In genomic region chr10:80236457-80236856, GRCh38 we compare ENCODE assay signal across 9 cellular contexts. TPM values are rescaled to one million over a fixed set of nuclear protein-coding genes. Genes with fewer than 3 reads are reported as not detected.
"Had no signal": no experiment of that assay in that cellular context is flagged by ENCODE, and none has a peak within 500 bp of the region (broad histone marks: within the 10 kb centered on the region; RNA-seq: fewer than 3 reads in every experiment).

No MANE protein-coding gene starts in this region.

RNA-seq across cellular contexts. Expression of gene MAT1A, which starts 53.0 kb away (rescaled TPM):
- total RNA-seq: activated CD4-positive, alpha-beta memory T cell treated with anti-CD3 and anti-CD28 coated beads, Interleukin-2, amount 10 ng/mL, durations not matched to agents 7 days and 5 days; activated CD4-positive, alpha-beta T cell treated with anti-CD3 and anti-CD28 coated beads for 36 hours; activated CD4-positive, alpha-beta T cell treated with anti-CD3 and anti-CD28 coated beads, Interleukin-2, amount 10 ng/mL, durations not matched to agents 7 days and 5 days; activated CD8-positive, alpha-beta memory T cell treated with anti-CD3 and anti-CD28 coated beads, Interleukin-2, amount 10 ng/mL, durations not matched to agents 7 days and 5 days; activated CD8-positive, alpha-beta T cell treated with anti-CD3 and anti-CD28 coated beads, Interleukin-2, amount 10 ng/mL, durations not matched to agents 7 days and 5 days; activated naive CD8-positive, alpha-beta T cell treated with anti-CD3 and anti-CD28 coated beads, Interleukin-2, amount 10 ng/mL, durations not matched to agents 7 days and 5 days; activated T-helper 2 cell treated with anti-CD3 and anti-CD28 coated beads, Interferon-gamma antibody, Interleukin-2, Interleukin-4, amounts not matched to agents 10 μg/mL and 5 μg/mL and 100 μg/mL, durations not matched to agents 14 hours and 24 hours and 36 hours; bronchial epithelial cell; cerebellum had no signal
